ENCODE assay signal across 15 cellular contexts in genomic region chr4:2804973-2805501, GRCh38. TPM values are rescaled to one million over a fixed set of nuclear protein-coding genes. Genes with fewer than 3 reads are reported as not detected.
DNase-seq lines count a peak whose midpoint lies in the region; ATAC-seq and TF ChIP-seq lines count a peak whose summit lies in the region.
"Had no signal": no experiment of that assay in that cellular context is flagged by ENCODE, and none has a peak within 500 bp of the region (broad histone marks: within the 10 kb centered on the region; RNA-seq: fewer than 3 reads in every experiment).

No MANE protein-coding gene starts in this region.

- 77 to 86% methylated on average over 13 of the region's 13 CpGs for WGBS in esophagus, 2 donors
- 74% methylated on average over 11 of the region's 13 CpGs; no CpG with 5 or more reads in 1 of the 2 donors for WGBS in transverse colon (ENCODE audit: low coverage in 1 of 2), 2 donors

- H3K27ac ChIP-seq in esophagus (ENCODE audit: low read depth in 2 of 2, low read length in 1 of 2), result peak overlapping the region; percentile 9 to 27
- H3K27ac ChIP-seq in transverse colon, result peak overlapping the region; percentile 81 to 82 (median 82)
- H3K27ac ChIP-seq: foreskin keratinocyte had no signal

- H3K9me3 Mint-ChIP-seq in activated naive CD8-positive, alpha-beta T cell treated with anti-CD3 and anti-CD28 coated beads, Interleukin-2, amount 10 ng/mL, durations not matched to agents 7 days and 5 days, result no peaks in the 10 kb centered on the region
- H3K9me3 Mint-ChIP-seq in activated naive CD8-positive, alpha-beta T cell treated with anti-CD3 and anti-CD28 coated beads, Interleukin-2, amount 50 U/mL, for 24 hours, result no peaks in the 10 kb centered on the region
- H3K9me3 Mint-ChIP-seq in naive B cell, result no peaks in the 10 kb centered on the region
- H3K9me3 Mint-ChIP-seq: mesothelial cell of epicardium had no signal

- POLR2A ChIA-PET in activated naive CD8-positive, alpha-beta T cell treated with anti-CD3 and anti-CD28 coated beads, Interleukin-2, amount 10 ng/mL, durations not matched to agents 7 days and 5 days (lab: Charles Lee), result interaction anchor here (0.9 kb wide), 1 partner anchor 13 kb away, joined by 3 read pairs; no protein-coding TSS in a partner anchor

- no peak for TF ChIP-seq EP300 in transverse colon (IDR thresholded peaks at IDR 0.05; ENCODE audit: low read depth)

- DNase-seq in activated naive CD8-positive, alpha-beta T cell treated with anti-CD3 and anti-CD28 coated beads, Interleukin-2, amount 10 ng/mL, durations not matched to agents 7 days and 5 days, result peak; percentile 24
- DNase-seq in activated naive CD8-positive, alpha-beta T cell treated with anti-CD3 and anti-CD28 coated beads, Interleukin-2, amount 50 U/mL, for 24 hours, result no peak
- DNase-seq in naive B cell (no peak), transverse colon (no peak), NCI-H510A (lab: John Stamatoyannopoulos, UW) (no peak), NCI-H1092 (lab: John Stamatoyannopoulos, UW) (no peak)
- DNase-seq: activated effector memory CD4-positive, alpha-beta T cell treated with anti-CD3 and anti-CD28 coated beads, Interleukin-2, amount 50 U/mL, for 16 hours; effector memory CD4-positive, alpha-beta T cell; foreskin keratinocyte; NCI-H1105; NCI-H446 had no signal

- no peak overlapping the region for H3K4me3 ChIP-seq in esophagus (ENCODE audit: low read depth in 1 of 2, low read length in 2 of 2)
- H3K4me3 ChIP-seq in transverse colon, result no peak overlapping the region
- H3K4me3 ChIP-seq: body of pancreas had no signal

- H3K9me3 ChIP-seq in esophagus (ENCODE audit: control insufficient read depth in 2 of 2, insufficient read depth in 1 of 2, low read depth in 1 of 2, low read length in 1 of 2) (no peaks in the 10 kb centered on the region), transverse colon (no peaks in the 10 kb centered on the region)
- H3K9me3 ChIP-seq: body of pancreas had no signal

- intact Hi-C loops in transverse colon (cut with DNase I; ENCODE audit: low total_unique reads), result no loop called here

- H3K36me3 ChIP-seq in esophagus (ENCODE audit: control insufficient read depth in 2 of 2, insufficient read depth in 2 of 2, low read length in 1 of 2) (peaks cover 0 to 16% of the 10 kb centered on the region in 2 donors), transverse colon (no peaks in the 10 kb centered on the region)

- TF ChIP-seq CTCF in transverse colon (IDR thresholded peaks at IDR 0.05), result no peak

- H3K27me3 ChIP-seq in esophagus (ENCODE audit: control insufficient read depth in 1 of 2, insufficient read depth in 2 of 2, low read length in 2 of 2) (no peaks in the 10 kb centered on the region), transverse colon (no peaks in the 10 kb centered on the region)
- H3K27me3 ChIP-seq: body of pancreas, foreskin keratinocyte had no signal

- H3K4me1 ChIP-seq in esophagus (ENCODE audit: control insufficient read depth in 2 of 2, insufficient read depth in 2 of 2, low read length in 1 of 2) (peaks cover 31 to 62% of the 10 kb centered on the region in 2 donors), transverse colon (peaks cover 45 to 85% (median 64%) of the 10 kb centered on the region in 4 donors)

- TF ChIP-seq POLR2A in transverse colon (IDR thresholded peaks at IDR 0.05), result no peak

- no peak overlapping the region for H3K27ac Mint-ChIP-seq in activated naive CD8-positive, alpha-beta T cell treated with anti-CD3 and anti-CD28 coated beads, Interleukin-2, amount 10 ng/mL, durations not matched to agents 7 days and 5 days
- no peak overlapping the region for H3K27ac Mint-ChIP-seq in activated naive CD8-positive, alpha-beta T cell treated with anti-CD3 and anti-CD28 coated beads, Interleukin-2, amount 50 U/mL, for 24 hours
- H3K27ac Mint-ChIP-seq in naive B cell, result peak overlapping the region; percentile 88 to 98 (median 96)
- H3K27ac Mint-ChIP-seq: mesothelial cell of epicardium had no signal

- in situ Hi-C loops in transverse colon (cut with MboI; ENCODE audit: low pct_ligation_motif_present in 1 of 4, low pct_unique_long_range_greater_than_20kb in 1 of 4, low sequenced_read_pairs in 3 of 4), result no loop called here

- H3K4me3 Mint-ChIP-seq in activated naive CD8-positive, alpha-beta T cell treated with anti-CD3 and anti-CD28 coated beads, Interleukin-2, amount 10 ng/mL, durations not matched to agents 7 days and 5 days, result no peak overlapping the region
- no peak overlapping the region for H3K4me3 Mint-ChIP-seq in activated naive CD8-positive, alpha-beta T cell treated with anti-CD3 and anti-CD28 coated beads, Interleukin-2, amount 50 U/mL, for 24 hours
- peak overlapping the region; percentile 49 to 93 (median 84) for H3K4me3 Mint-ChIP-seq in naive B cell
- H3K4me3 Mint-ChIP-seq: mesothelial cell of epicardium had no signal

- no peak for ATAC-seq in activated naive CD8-positive, alpha-beta T cell treated with anti-CD3 and anti-CD28 coated beads, Interleukin-2, amount 10 ng/mL, durations not matched to agents 7 days and 5 days (ENCODE audit: low read depth)
- ATAC-seq in activated naive CD8-positive, alpha-beta T cell treated with anti-CD3 and anti-CD28 coated beads, Interleukin-2, amount 50 U/mL, for 24 hours, result no peak
- no peak for ATAC-seq in naive B cell (ENCODE audit: low read depth in 2 of 2)
- no peak for ATAC-seq in SK-N-SH treated with all-trans-retinoic acid at 6 μM for 48 hours

- no peaks in the 10 kb centered on the region for H3K27me3 Mint-ChIP-seq in activated naive CD8-positive, alpha-beta T cell treated with anti-CD3 and anti-CD28 coated beads, Interleukin-2, amount 10 ng/mL, durations not matched to agents 7 days and 5 days
- H3K27me3 Mint-ChIP-seq in activated naive CD8-positive, alpha-beta T cell treated with anti-CD3 and anti-CD28 coated beads, Interleukin-2, amount 50 U/mL, for 24 hours, result no peaks in the 10 kb centered on the region
- no peaks in the 10 kb centered on the region for H3K27me3 Mint-ChIP-seq in naive B cell

- peaks cover 19% of the 10 kb centered on the region for H3K4me1 Mint-ChIP-seq in activated naive CD8-positive, alpha-beta T cell treated with anti-CD3 and anti-CD28 coated beads, Interleukin-2, amount 10 ng/mL, durations not matched to agents 7 days and 5 days
- H3K4me1 Mint-ChIP-seq in activated naive CD8-positive, alpha-beta T cell treated with anti-CD3 and anti-CD28 coated beads, Interleukin-2, amount 50 U/mL, for 24 hours, result peaks cover 34% of the 10 kb centered on the region
- H3K4me1 Mint-ChIP-seq in naive B cell, result peaks cover 69 to 92% (median 80%) of the 10 kb centered on the region in 3 donors

- peaks cover 1% of the 10 kb centered on the region for H3K36me3 Mint-ChIP-seq in activated naive CD8-positive, alpha-beta T cell treated with anti-CD3 and anti-CD28 coated beads, Interleukin-2, amount 10 ng/mL, durations not matched to agents 7 days and 5 days
- H3K36me3 Mint-ChIP-seq in activated naive CD8-positive, alpha-beta T cell treated with anti-CD3 and anti-CD28 coated beads, Interleukin-2, amount 50 U/mL, for 24 hours (ENCODE audit: low read depth), result no peaks in the 10 kb centered on the region
- no peaks in the 10 kb centered on the region for H3K36me3 Mint-ChIP-seq in naive B cell
- H3K36me3 Mint-ChIP-seq: mesothelial cell of epicardium had no signal

TF ChIP-seq in SK-N-SH treated with all-trans-retinoic acid at 6 μM for 48 hours, 23 proteins besides CTCF, POLR2A, EP300 and RAD21 (continues in another document):
- no peak for TF ChIP-seq ZFP30 (CRISPR knock-in tag; IDR thresholded peaks at IDR 0.05)
- no peak for TF ChIP-seq TSHZ2 (CRISPR knock-in tag; IDR thresholded peaks at IDR 0.05)
- no peak for TF ChIP-seq CSDC2 (CRISPR knock-in tag; IDR thresholded peaks at IDR 0.05)
- no peak for TF ChIP-seq ZC3H10 (CRISPR knock-in tag; IDR thresholded peaks at IDR 0.05)
- no peak for TF ChIP-seq ESRRG (CRISPR knock-in tag; IDR thresholded peaks at IDR 0.05)
- no peak for TF ChIP-seq ZNF8 (CRISPR knock-in tag; IDR thresholded peaks at IDR 0.05)
- TF ChIP-seq ZFP3 (CRISPR knock-in tag; IDR thresholded peaks at IDR 0.05), result no peak
- TF ChIP-seq RARB (CRISPR knock-in tag; IDR thresholded peaks at IDR 0.05), result no peak

RNA-seq across cellular contexts. Expression of gene SH3BP2, which starts 12.2 kb away (rescaled TPM):
- 10 to 100 TPM; 82.6 to 83.7 TPM for total RNA-seq in activated naive CD8-positive, alpha-beta T cell treated with anti-CD3 and anti-CD28 coated beads, Interleukin-2, amount 10 ng/mL, durations not matched to agents 7 days and 5 days
- 10 to 100 TPM; 14.3 to 45.1 TPM for polyA plus RNA-seq in esophagus
- 10 to 100 TPM; 14.3 to 91.1 (median 28.7) TPM for polyA plus RNA-seq in naive B cell (ENCODE audit: low read depth in 6 of 6)
- total RNA-seq in transverse colon, result 100 to 1,000 TPM in 3 of 4 donors, 10 to 100 TPM in 1; 92.6 to 301 (median 117) TPM

RNA-seq across cellular contexts. Expression of gene ADD1, which starts 38.6 kb away (rescaled TPM):
- total RNA-seq in activated naive CD8-positive, alpha-beta T cell treated with anti-CD3 and anti-CD28 coated beads, Interleukin-2, amount 10 ng/mL, durations not matched to agents 7 days and 5 days, result 100 to 1,000 TPM; 261 to 276 TPM
- 100 to 1,000 TPM; 102 to 156 TPM for polyA plus RNA-seq in esophagus
- polyA plus RNA-seq in naive B cell (ENCODE audit: low read depth in 6 of 6), result 100 to 1,000 TPM; 325 to 440 (median 349) TPM
- 100 to 1,000 TPM; 218 to 392 (median 299) TPM for total RNA-seq in transverse colon

RNA-seq across cellular contexts. Expression of gene TNIP2, which starts 48.9 kb away (rescaled TPM):
- total RNA-seq in activated naive CD8-positive, alpha-beta T cell treated with anti-CD3 and anti-CD28 coated beads, Interleukin-2, amount 10 ng/mL, durations not matched to agents 7 days and 5 days, result 10 to 100 TPM; 47.0 to 50.0 TPM
- polyA plus RNA-seq in esophagus (10 to 100 TPM; 29.3 to 29.7 TPM), naive B cell (ENCODE audit: low read depth in 6 of 6) (10 to 100 TPM; 25.4 to 36.2 (median 35.3) TPM)
- total RNA-seq in transverse colon, result 100 to 1,000 TPM in 3 of 4 donors, 10 to 100 TPM in 1; 91.8 to 203 (median 129) TPM

Comparison
In these comparisons a context has a peak if more than half of its experiments do, and no peak if none do; other contexts are left out.
1. H3K27ac Mint-ChIP-seq: peak in naive B cell (6 of 6); none in activated naive CD8-positive, alpha-beta T cell treated with anti-CD3 and anti-CD28 coated beads, Interleukin-2, amount 10 ng/mL, durations not matched to agents 7 days and 5 days (single experiment) and activated naive CD8-positive, alpha-beta T cell treated with anti-CD3 and anti-CD28 coated beads, Interleukin-2, amount 50 U/mL, for 24 hours (single experiment).
2. H3K4me3 Mint-ChIP-seq: peak in naive B cell (8 of 8); none in activated naive CD8-positive, alpha-beta T cell treated with anti-CD3 and anti-CD28 coated beads, Interleukin-2, amount 10 ng/mL, durations not matched to agents 7 days and 5 days (single experiment) and activated naive CD8-positive, alpha-beta T cell treated with anti-CD3 and anti-CD28 coated beads, Interleukin-2, amount 50 U/mL, for 24 hours (single experiment).